14 cellular contexts compared by ENCODE assay signal in genomic region chr12:112741106-112741505, GRCh38. TPM values are rescaled to one million over a fixed set of nuclear protein-coding genes. Genes with fewer than 3 reads are reported as not detected.
A peak's percentile ranks its signal among the peaks of the same experiment; 100 is the strongest.
DNase-seq lines count a peak whose midpoint lies in the region; ATAC-seq lines count a peak whose summit lies in the region.
"Had no signal": no experiment of that assay in that cellular context is flagged by ENCODE, and none has a peak within 500 bp of the region (broad histone marks: within the 10 kb centered on the region; RNA-seq: fewer than 3 reads in every experiment).

No MANE protein-coding gene starts in this region.

- no peak for ATAC-seq in left lobe of liver
- ATAC-seq: GM23338, HCT116 had no signal

- DNase-seq in COLO829 (ENCODE audit: low spot score) (peak; percentile 13), ELF-1 (ENCODE audit: low read depth, low spot score) (peak; percentile 41), cerebellar cortex (ENCODE audit: low spot score) (peak; percentile 7), NCI-H69 (lab: John Stamatoyannopoulos, UW) (no peak), HT-29 (ENCODE audit: low spot score) (no peak), left lobe of liver (ENCODE audit: low spot score) (no peak)
- DNase-seq: AML-193; CD4-positive, alpha-beta T cell; DMS53; DND-41; GDM1; H7 had no signal

RNA-seq across cellular contexts. Expression of gene RPH3A, which starts 50.4 kb away (rescaled TPM):
- not detected in 2 replicates for total RNA-seq in HT-29 (2014; rRNA removed; shearing (Covaris generic))
- total RNA-seq in left lobe of liver: not detected
- total RNA-seq: CD4-positive, alpha-beta T cell; H7 had no signal

Comparison
In these comparisons a context has a peak if more than half of its experiments do, and no peak if none do; other contexts are left out.
1. DNase-seq: peak in COLO829 (single experiment), ELF-1 (single experiment) and cerebellar cortex (single experiment); none in NCI-H69 (single experiment), HT-29 (single experiment) and left lobe of liver (single experiment).